Comparison of ENCODE assay signal across 14 cellular contexts in the genomic region with DNA sequence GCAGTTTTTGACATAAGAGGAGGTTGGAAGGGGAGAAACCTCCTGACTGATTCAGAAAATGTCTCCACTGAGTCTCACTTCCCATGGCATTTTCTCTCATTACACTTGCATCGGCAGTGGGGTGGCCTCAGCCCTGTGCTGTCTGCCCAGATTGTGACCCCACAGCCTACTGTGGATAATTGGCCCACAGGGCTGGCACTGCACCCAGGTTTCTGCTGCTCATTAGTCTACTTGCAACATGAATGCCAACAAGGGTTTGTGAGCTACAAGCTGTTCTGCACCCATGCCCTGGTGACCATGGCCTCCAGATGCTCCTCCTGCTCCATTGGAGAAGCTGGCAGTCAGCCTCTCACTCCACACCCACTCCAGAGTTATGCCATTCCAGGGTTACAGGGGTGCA.
DNase-seq lines count a peak whose midpoint lies in the region.
"Had no signal": no experiment of that assay in that cellular context is flagged by ENCODE, and none has a peak within 500 bp of the region (broad histone marks: within the 10 kb centered on the region; RNA-seq: fewer than 3 reads in every experiment).

No MANE protein-coding gene starts in this region.

- intact Hi-C loops in posterior cingulate gyrus (cut with DNase I): no loop called here

- peak; percentile 52 for DNase-seq in G401 (ENCODE audit: low spot score)
- peak; percentile 45 for DNase-seq in cerebellar cortex (ENCODE audit: low spot score)
- peak in 26 of 51 donors; percentile 14 to 74 (median 42) for DNase-seq in hypothalamus (lab: John Stamatoyannopoulos, UW)
- peak in 9 of 10 donors; percentile 23 to 90 (median 65) for DNase-seq in posterior cingulate gyrus
- no peak for DNase-seq in iPS-NIHi11 (ENCODE audit: low spot score)
- no peak for DNase-seq in HuH-7.5 (ENCODE audit: low spot score)
- DNase-seq in UCSD-AML1 (lab: John Stamatoyannopoulos, UW; ENCODE audit: unreplicated experiment): no peak
- DNase-seq in NCI-H2081 (lab: John Stamatoyannopoulos, UW): no peak
- DNase-seq: DMS153, GOT3, NCI-H1436 treated with DMSO at 0.1 percent for 48 hours, NCI-H2107, NCI-H2227 treated with DMSO at 0.1 percent for 48 hours, NCI-H524 had no signal

- in situ Hi-C loops in G401 (cut with HindIII; ENCODE audit: low sequenced_read_pairs): no loop called here

Comparison
In these comparisons a context has a peak if more than half of its experiments do, and no peak if none do; other contexts are left out.
1. DNase-seq: peak in G401 (single experiment), cerebellar cortex (single experiment), hypothalamus (26 of 51) and posterior cingulate gyrus (9 of 10); none in iPS-NIHi11 (single experiment), HuH-7.5 (single experiment), UCSD-AML1 (single experiment) and NCI-H2081 (0 of 2).